ENCODE assay signal across 9 cellular contexts in the genomic region with DNA sequence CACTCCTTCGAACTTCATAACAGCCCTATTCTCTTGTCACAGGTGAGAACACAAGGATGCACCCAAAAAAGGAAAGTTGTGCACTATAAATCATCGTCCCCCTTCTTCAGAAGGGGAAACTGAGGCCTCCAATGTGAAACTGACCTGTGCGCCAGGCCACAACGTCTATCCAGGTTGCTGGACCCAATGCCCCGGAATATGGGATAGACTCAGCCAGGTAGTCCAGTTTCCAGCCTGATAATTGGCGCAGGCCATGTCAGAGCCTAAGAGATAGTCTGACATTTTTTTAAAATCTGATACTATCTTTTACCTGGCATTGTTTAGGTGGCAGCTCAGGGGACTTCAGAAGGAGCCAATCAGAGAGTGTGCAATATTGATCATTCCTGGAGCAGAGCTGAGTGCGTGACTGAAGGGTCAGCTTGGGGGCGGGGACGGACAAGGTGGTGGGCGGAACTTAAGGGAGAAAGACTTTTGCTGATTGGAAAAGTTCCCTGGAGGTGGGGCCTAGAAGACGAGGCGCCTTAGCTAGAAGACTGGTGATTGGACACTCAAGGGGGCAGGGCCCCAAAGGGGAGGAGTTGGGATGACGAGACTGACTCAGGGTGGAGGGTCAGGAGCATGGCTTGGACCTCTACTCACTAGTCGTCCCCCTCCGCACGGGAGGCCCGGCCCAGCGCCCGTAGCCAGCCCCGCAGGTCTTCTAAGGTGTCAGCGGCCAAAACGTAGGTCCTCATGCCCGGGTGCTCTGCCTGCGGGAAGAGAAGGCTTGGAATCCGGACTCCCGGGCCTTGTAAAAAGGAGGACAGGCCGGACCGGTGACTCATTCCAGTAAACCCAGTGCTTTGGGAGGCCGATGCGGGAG. TPM values are rescaled to one million over a fixed set of nuclear protein-coding genes. Genes with fewer than 3 reads are reported as not detected.
DNase-seq lines count a peak whose midpoint lies in the region; ATAC-seq and TF ChIP-seq lines count a peak whose summit lies in the region.
"Had no signal": no experiment of that assay in that cellular context is flagged by ENCODE, and none has a peak within 500 bp of the region (broad histone marks: within the 10 kb centered on the region; RNA-seq: fewer than 3 reads in every experiment).

No MANE protein-coding gene starts in this region.

- POLR2A ChIA-PET in Caco-2 (lab: Charles Lee) = interaction anchor here (1.2 kb wide), 1 partner anchor 12 kb away, joined by 3 read pairs; no protein-coding TSS in a partner anchor

- DNase-seq in Caco-2 (peak; percentile 41 to 73), mucosa of gallbladder (ENCODE audit: low spot score) (peak; percentile 92), mesenteric fat pad (ENCODE audit: low spot score) (no peak), NCI-H510A treated with DMSO at 0.1 percent for 48 hours (lab: John Stamatoyannopoulos, UW) (no peak)
- peak in 1 of 2 donors; percentile 60 for DNase-seq in activated T-cell treated with anti-CD3 and anti-CD28 coated beads, Interleukin-2, amount 50 U/mL, for 72 hours
- DNase-seq: NCI-H2081 had no signal

- no peaks in the 10 kb centered on the region for H3K27me3 Mint-ChIP-seq in Caco-2 (ENCODE audit: insufficient read depth, unreplicated experiment)
- H3K27me3 Mint-ChIP-seq in activated T-cell treated with anti-CD3 and anti-CD28 coated beads, Interleukin-2, amount 50 U/mL, for 72 hours (ENCODE audit: low read depth) = no peaks in the 10 kb centered on the region

- peaks cover 3% of the 10 kb centered on the region for H3K36me3 ChIP-seq in Caco-2 (ENCODE audit: control insufficient read depth, insufficient read depth, low read length)

- ATAC-seq in GM21390 (IDR thresholded peaks at IDR 0.05; ENCODE audit: unreplicated experiment) (peak; percentile 54), GM19328 (IDR thresholded peaks at IDR 0.05; ENCODE audit: unreplicated experiment) (no peak), HG03159 (IDR thresholded peaks at IDR 0.05; ENCODE audit: unreplicated experiment) (no peak)
- ATAC-seq in activated T-cell treated with anti-CD3 and anti-CD28 coated beads, Interleukin-2, amount 50 U/mL, for 72 hours (replicated peaks in 1 of 2) = peak; percentile 13 to 39

- H3K27ac Mint-ChIP-seq in Caco-2 (ENCODE audit: unreplicated experiment) = no peak overlapping the region
- no peak overlapping the region for H3K27ac Mint-ChIP-seq in activated T-cell treated with anti-CD3 and anti-CD28 coated beads, Interleukin-2, amount 50 U/mL, for 72 hours

- intact Hi-C loops in Caco-2 (cut with micrococcal nuclease; ENCODE audit: unreplicated experiment) = no loop called here

- H3K4me3 ChIP-seq in Caco-2 (ENCODE audit: low read depth, low read length) = no peak overlapping the region

- no peak for TF ChIP-seq CTCF in Caco-2 (IDR thresholded peaks at IDR 0.05; ENCODE audit: insufficient read depth in 1 of 2, low read depth in 1 of 2, low read length in 1 of 2, severe bottlenecking in 1 of 2, unreplicated experiment in 1 of 2)

- H3K9me3 ChIP-seq in Caco-2 = no peaks in the 10 kb centered on the region

- no peaks in the 10 kb centered on the region for H3K27me3 ChIP-seq in Caco-2 (replicated peaks; ENCODE audit: control insufficient read depth, insufficient read depth, low read length)

- no peaks in the 10 kb centered on the region for H3K36me3 Mint-ChIP-seq in Caco-2 (ENCODE audit: insufficient read depth, unreplicated experiment)
- H3K36me3 Mint-ChIP-seq in activated T-cell treated with anti-CD3 and anti-CD28 coated beads, Interleukin-2, amount 50 U/mL, for 72 hours (ENCODE audit: insufficient read depth in 2 of 2) = no peaks in the 10 kb centered on the region

- H3K9me3 Mint-ChIP-seq in Caco-2 (ENCODE audit: unreplicated experiment) = no peaks in the 10 kb centered on the region
- no peaks in the 10 kb centered on the region for H3K9me3 Mint-ChIP-seq in activated T-cell treated with anti-CD3 and anti-CD28 coated beads, Interleukin-2, amount 50 U/mL, for 72 hours

- BruUV-seq in Caco-2 (replicated peaks; lab: Mats Ljungman, UMichigan) = no TSS peak

- no peaks in the 10 kb centered on the region for H3K4me1 ChIP-seq in Caco-2

- CTCF ChIA-PET in Caco-2 (lab: Charles Lee) = no interaction called here

- H3K4me3 Mint-ChIP-seq in Caco-2 (ENCODE audit: unreplicated experiment) = no peak overlapping the region
- peak overlapping the region; percentile 81 to 93 for H3K4me3 Mint-ChIP-seq in activated T-cell treated with anti-CD3 and anti-CD28 coated beads, Interleukin-2, amount 50 U/mL, for 72 hours

- no peaks in the 10 kb centered on the region for H3K4me1 Mint-ChIP-seq in Caco-2 (ENCODE audit: low read depth, unreplicated experiment)
- no peaks in the 10 kb centered on the region for H3K4me1 Mint-ChIP-seq in activated T-cell treated with anti-CD3 and anti-CD28 coated beads, Interleukin-2, amount 50 U/mL, for 72 hours (ENCODE audit: low read depth)

RNA-seq across cellular contexts. Expression of gene PLEKHA4, which starts 8.5 kb away (rescaled TPM):
- 3.9 and 5.6 TPM in 2 replicates for total RNA-seq in Caco-2 (2022)
- total RNA-seq in activated T-cell treated with anti-CD3 and anti-CD28 coated beads, Interleukin-2, amount 50 U/mL, for 72 hours = 10 to 100 TPM; 16.2 to 24.5 TPM
- 18.9 TPM for total RNA-seq in mucosa of gallbladder
- total RNA-seq in mesenteric fat pad = 44.9 TPM

RNA-seq across cellular contexts. Expression of gene PPP1R15A, which starts 12.3 kb away (rescaled TPM):
- 83.3 and 94.7 TPM in 2 replicates for total RNA-seq in Caco-2 (2022)
- total RNA-seq in activated T-cell treated with anti-CD3 and anti-CD28 coated beads, Interleukin-2, amount 50 U/mL, for 72 hours = 100 to 1,000 TPM; 130 to 153 TPM
- 42.7 TPM for total RNA-seq in mucosa of gallbladder
- total RNA-seq in mesenteric fat pad = 152 TPM

RNA-seq across cellular contexts. Expression of gene HSD17B14, which starts 23.7 kb away (rescaled TPM):
- 27.8 and 30.8 TPM in 2 replicates for total RNA-seq in Caco-2 (2022)
- total RNA-seq in activated T-cell treated with anti-CD3 and anti-CD28 coated beads, Interleukin-2, amount 50 U/mL, for 72 hours = 1 to 10 TPM; 2.0 to 3.2 TPM
- 10.6 TPM for total RNA-seq in mucosa of gallbladder
- 9.4 TPM for total RNA-seq in mesenteric fat pad

RNA-seq across cellular contexts. Expression of gene TULP2, which starts 38.6 kb away (rescaled TPM):
- 0.61 and 1.1 TPM in 2 replicates for total RNA-seq in Caco-2 (2022)
- total RNA-seq in activated T-cell treated with anti-CD3 and anti-CD28 coated beads, Interleukin-2, amount 50 U/mL, for 72 hours = 1 to 10 TPM in 1 of 2 donors, under 1 TPM in 1; 0.79 to 3.3 TPM
- 0.75 TPM for total RNA-seq in mucosa of gallbladder
- total RNA-seq in mesenteric fat pad = not detected

RNA-seq across cellular contexts. Expression of gene NUCB1, which starts 40.2 kb away (rescaled TPM):
- 140 and 142 TPM in 2 replicates for total RNA-seq in Caco-2 (2022)
- 100 to 1,000 TPM; 168 to 183 TPM for total RNA-seq in activated T-cell treated with anti-CD3 and anti-CD28 coated beads, Interleukin-2, amount 50 U/mL, for 72 hours
- total RNA-seq in mucosa of gallbladder = 292 TPM
- total RNA-seq in mesenteric fat pad = 304 TPM

Comparison
In these comparisons a context has a peak if more than half of its experiments do, and no peak if none do; other contexts are left out.
1. DNase-seq: peak in Caco-2 (2 of 2) and mucosa of gallbladder (single experiment); none in mesenteric fat pad (single experiment) and NCI-H510A treated with DMSO at 0.1 percent for 48 hours (single experiment).
2. ATAC-seq: peak in GM21390 (single experiment) and activated T-cell treated with anti-CD3 and anti-CD28 coated beads, Interleukin-2, amount 50 U/mL, for 72 hours (2 of 2); none in GM19328 (single experiment) and HG03159 (single experiment).